Comparison of ENCODE assay signal across 8 cellular contexts in genomic region chr2:65349863-65350262, GRCh38.
A peak's percentile ranks its signal among the peaks of the same experiment; 100 is the strongest.
DNase-seq lines count a peak whose midpoint lies in the region; ATAC-seq and TF ChIP-seq lines count a peak whose summit lies in the region.

No MANE protein-coding gene starts in this region.

- H3K4me3 ChIP-seq in SJSA1 (no peak overlapping the region), cardiac muscle cell (no peak overlapping the region)

- H3K27me3 ChIP-seq in SJSA1 (replicated peaks), result no peaks in the 10 kb centered on the region
- no peaks in the 10 kb centered on the region for H3K27me3 ChIP-seq in cardiac muscle cell

- peaks cover 18% of the 10 kb centered on the region for H3K4me1 ChIP-seq in SJSA1 (replicated peaks)
- H3K4me1 ChIP-seq in cardiac muscle cell (ENCODE audit: low read depth), result peaks cover 39% of the 10 kb centered on the region

- no peak for ATAC-seq in HG03139 (IDR thresholded peaks at IDR 0.05; ENCODE audit: unreplicated experiment)

- H3K27ac ChIP-seq in SJSA1, result no peak overlapping the region
- no peak overlapping the region for H3K27ac ChIP-seq in cardiac muscle cell

- TF ChIP-seq CTCF in cardiac muscle cell (IDR thresholded peaks at IDR 0.05; ENCODE audit: low read depth, low read length), result no peak

- H3K36me3 ChIP-seq in SJSA1 (no peaks in the 10 kb centered on the region), cardiac muscle cell (no peaks in the 10 kb centered on the region)

- DNase-seq in NCI-H1436 (lab: John Stamatoyannopoulos, UW), result peak; percentile 19
- DNase-seq in NCI-H1436 treated with DMSO at 0.1 percent for 48 hours (lab: John Stamatoyannopoulos, UW), result no peak
- peak; percentile 68 to 77 for DNase-seq in SJSA1 (ENCODE audit: low read depth in 1 of 2, low spot score in 2 of 2)
- peak; percentile 80 to 81 for DNase-seq in cardiac muscle cell (ENCODE audit: low read depth in 1 of 2, low spot score in 1 of 2)
- peak; percentile 52 for DNase-seq in ureter (ENCODE audit: low spot score)
- no peak for DNase-seq in RKO (ENCODE audit: low spot score)
- no peak for DNase-seq in hippocampal formation (lab: John Stamatoyannopoulos, UW)

- H3K9me3 ChIP-seq in SJSA1 (replicated peaks) (no peaks in the 10 kb centered on the region), cardiac muscle cell (ENCODE audit: low read depth) (no peaks in the 10 kb centered on the region)

Comparison
In these comparisons a context has a peak if more than half of its experiments do, and no peak if none do; other contexts are left out.
1. DNase-seq: peak in NCI-H1436 (single experiment), SJSA1 (2 of 2), cardiac muscle cell (2 of 2) and ureter (single experiment); none in NCI-H1436 treated with DMSO at 0.1 percent for 48 hours (single experiment), RKO (single experiment) and hippocampal formation (0 of 2).